In the genomic region with DNA sequence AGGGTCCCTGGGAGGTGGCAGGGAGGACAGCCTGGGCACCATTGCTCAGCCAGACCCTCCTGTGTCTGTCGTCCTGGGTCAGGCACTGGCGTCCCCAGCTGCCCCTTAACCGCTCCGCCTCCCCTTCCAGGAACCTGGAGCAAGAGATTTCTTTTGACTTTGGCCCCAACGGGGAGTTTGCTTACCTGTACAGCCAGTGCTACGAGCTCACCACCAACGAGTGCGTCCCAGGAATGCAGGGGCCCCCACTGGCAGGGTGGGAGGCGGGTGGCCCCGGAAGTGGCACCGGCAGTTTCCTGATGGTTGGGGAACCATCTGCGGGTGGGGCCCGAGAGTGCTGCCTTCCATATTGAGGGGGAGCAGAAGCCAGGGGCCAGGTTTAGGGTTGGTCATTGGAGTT, we compare ENCODE assay signal across 20 cellular contexts. TPM values are rescaled to one million over a fixed set of nuclear protein-coding genes. Genes with fewer than 3 reads are reported as not detected.
DNase-seq lines count a peak whose midpoint lies in the region; TF ChIP-seq lines count a peak whose summit lies in the region.
"Had no signal": no experiment of that assay in that cellular context is flagged by ENCODE, and none has a peak within 500 bp of the region (broad histone marks: within the 10 kb centered on the region; RNA-seq: fewer than 3 reads in every experiment).

No MANE protein-coding gene starts in this region.

- CTCF ChIA-PET in RWPE1 (lab: Yijun Ruan, JAX): interaction anchor here (0.5 to 0.7 kb wide), 2 partner anchors 66 to 78 kb away, joined by 3 to 4 read pairs; no protein-coding TSS in a partner anchor

- no peaks in the 10 kb centered on the region for H3K27me3 ChIP-seq in H7 (ENCODE audit: control insufficient read depth, insufficient read depth, low read length)
- H3K27me3 ChIP-seq: BLaER1 treated with 17β-estradiol and CSF1 and Interleukin-3, amounts not matched to agents 10 nM and 100 nM had no signal

- H3K27ac ChIP-seq in RWPE1 (peak overlapping the region; percentile 31), cingulate gyrus (ENCODE audit: low read depth, low read length) (peak overlapping the region; percentile 95), substantia nigra (ENCODE audit: low read depth, low read length, poor library complexity, severe bottlenecking) (peak overlapping the region; percentile 99)
- H3K27ac ChIP-seq: BLaER1 treated with 17β-estradiol and CSF1 and Interleukin-3, amounts not matched to agents 10 nM and 100 nM had no signal

- peak; percentile 45 for DNase-seq in H7
- DNase-seq in RWPE1 (ENCODE audit: low spot score): no peak
- peak in 1 of 49 donors; percentile 20 for DNase-seq in substantia nigra (lab: John Stamatoyannopoulos, UW)
- no peak for DNase-seq in NOMO-1 treated with dmso at 0.1 percent for 144 hours (lab: John Stamatoyannopoulos, UW; ENCODE audit: unreplicated experiment)
- no peak for DNase-seq in effector CD4-positive, alpha-beta T cell
- no peak for DNase-seq in stimulated activated naive CD4-positive, alpha-beta T cell (lab: John Stamatoyannopoulos, UW)
- DNase-seq: Calu3; CD8-positive, alpha-beta T cell; DMS 273 treated with DMSO at 0.1 percent for 48 hours; DMS53; DND-41; EL; GOT3; H9; IMR-90 had no signal

- no peak for TF ChIP-seq CTCF in RWPE1 (conservative IDR thresholded peaks at IDR 0.05; ENCODE audit: low read depth)

- POLR2A ChIA-PET in RWPE1 (lab: Yijun Ruan, JAX; ENCODE audit: low non-redundant PET): no interaction called here

- no peak overlapping the region for H3K4me3 ChIP-seq in H7 (ENCODE audit: insufficient read depth, low read depth, low read length)
- H3K4me3 ChIP-seq: BLaER1 treated with 17β-estradiol and CSF1 and Interleukin-3, amounts not matched to agents 10 nM and 100 nM had no signal

- H3K36me3 ChIP-seq in H7 (replicated peaks; ENCODE audit: control insufficient read depth, insufficient read depth, low read length): peaks cover 8% of the 10 kb centered on the region

RNA-seq across cellular contexts. Expression of a gene that starts 13.0 kb away (rescaled TPM):
- total RNA-seq in H7 (2014; rRNA removed; shearing (Covaris generic)): 97.7 and 108 TPM in 2 replicates

RNA-seq across cellular contexts. Expression of a gene that starts 13.5 kb away (rescaled TPM):
- total RNA-seq in H7 (2014; rRNA removed; shearing (Covaris generic)): 0.66 and 1.4 TPM in 2 replicates
- total RNA-seq: Calu3; CD8-positive, alpha-beta T cell had no signal

RNA-seq across cellular contexts. Expression of a gene that starts 29.3 kb away (rescaled TPM):
- 1.6 and 7.8 TPM in 2 replicates for total RNA-seq in H7 (2014; rRNA removed; shearing (Covaris generic))
- total RNA-seq: CD8-positive, alpha-beta T cell; G401 had no signal

RNA-seq across cellular contexts. Expression of a gene that starts 32.4 kb away (rescaled TPM):
- total RNA-seq in H7 (2014; rRNA removed; shearing (Covaris generic)): 0.17 and 0.52 TPM in 2 replicates
- total RNA-seq: A172, B cell, Calu3, IMR-90 had no signal

RNA-seq across cellular contexts. Expression of a gene that starts 57.2 kb away (rescaled TPM):
- total RNA-seq in H7 (2014; rRNA removed; shearing (Covaris generic)): 8.5 and 9.8 TPM in 2 replicates

Comparison
In these comparisons a context has a peak if more than half of its experiments do, and no peak if none do; other contexts are left out.
1. H3K27ac ChIP-seq: peak in every context shown above with its lines; median percentile 99 in substantia nigra; 95 in cingulate gyrus; 31 in RWPE1.